ENCODE assay signal across 2 cellular contexts in the genomic region with DNA sequence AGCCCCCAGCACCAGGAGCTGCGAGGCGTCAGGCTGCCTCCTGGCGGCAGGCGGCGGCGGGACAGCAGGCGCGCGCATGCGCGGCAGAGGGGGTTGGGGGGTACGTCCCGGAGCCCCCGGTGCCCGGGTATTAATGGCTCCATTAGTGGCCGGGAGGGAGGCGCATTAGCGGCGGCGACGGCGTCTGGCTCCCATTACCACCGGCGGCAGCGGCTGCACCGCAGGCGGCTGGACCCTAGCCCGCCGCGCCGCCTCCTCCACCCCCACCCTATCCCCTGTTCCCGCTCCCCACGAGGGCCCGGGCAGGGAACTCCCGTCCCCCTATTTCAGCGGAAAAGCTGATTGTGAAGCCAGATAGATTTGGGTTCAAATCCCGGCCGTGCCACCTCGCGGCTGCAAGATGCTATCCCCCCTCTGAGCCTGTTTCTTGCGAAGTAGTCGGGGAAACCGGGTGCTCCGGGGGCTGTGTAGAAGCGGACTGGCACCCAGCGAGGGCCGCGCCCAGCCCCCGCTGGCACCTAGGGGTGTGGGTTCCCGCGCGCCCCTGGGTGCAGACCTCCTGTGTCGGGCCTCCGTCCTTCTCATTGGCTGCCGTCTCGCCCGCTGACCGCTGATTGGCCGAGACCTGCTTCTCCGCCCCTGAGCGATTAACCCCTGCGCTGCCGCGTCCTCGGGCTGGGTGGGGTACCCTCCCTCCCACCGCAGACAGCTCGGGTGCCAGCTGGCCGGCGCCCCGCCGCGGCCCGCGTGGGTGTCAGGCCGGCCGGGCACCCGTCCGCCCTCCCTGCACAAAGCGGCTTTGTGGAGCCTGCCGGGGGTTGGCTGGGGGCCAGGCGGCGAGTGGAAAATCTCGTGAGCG.
TF ChIP-seq lines count a peak whose summit lies in the region.

No MANE protein-coding gene starts in this region.

TF ChIP-seq in HEK293, 187 proteins besides CTCF, POLR2A, EP300 and RAD21 (continues in another document):
- TF ChIP-seq ZNF274 (IDR thresholded peaks at IDR 0.05; ENCODE audit: low read length) = no peak
- no peak; the same call in 1 of the 2 replicates for TF ChIP-seq ZNF274 (tag by site-specific recombination; IDR thresholded peaks at IDR 0.05; ENCODE audit: borderline replicate concordance)
- no peak for TF ChIP-seq ZNF585B (tag by site-specific recombination; IDR thresholded peaks at IDR 0.05)
- no peak for TF ChIP-seq ZNF837 (tag by site-specific recombination; IDR thresholded peaks at IDR 0.05)
- TF ChIP-seq ZNF335 (tag by site-specific recombination; conservative IDR thresholded peaks at IDR 0.05) = peak; percentile 87
- no peak for TF ChIP-seq ZNF132 (tag by site-specific recombination; IDR thresholded peaks at IDR 0.05; ENCODE audit: borderline replicate concordance)
- TF ChIP-seq ZNF211 (tag by site-specific recombination; IDR thresholded peaks at IDR 0.05; ENCODE audit: low read depth) = 0 out of 2 replicates have a peak, but pooled peaks have one; percentile 24
- peak; percentile 88 for TF ChIP-seq ZNF391 (tag by site-specific recombination; IDR thresholded peaks at IDR 0.05; ENCODE audit: borderline replicate concordance, low read depth)
- TF ChIP-seq BCL11A (tag by site-specific recombination; IDR thresholded peaks at IDR 0.05; ENCODE audit: low read depth) = peak; percentile 3; the same call in 1 of the 2 replicates
- TF ChIP-seq ZBTB26 (tag by site-specific recombination; optimal IDR thresholded peaks at IDR 0.05) = peak; percentile 93
- no peak for TF ChIP-seq ZNF155 (tag by site-specific recombination; IDR thresholded peaks at IDR 0.05)
- TF ChIP-seq ZNF423 (tag by site-specific recombination; IDR thresholded peaks at IDR 0.05) = peak; percentile 100
- peak; percentile 65; the same call in 1 of the 2 replicates for TF ChIP-seq ZNF639 (tag by site-specific recombination; IDR thresholded peaks at IDR 0.05)
- TF ChIP-seq ZFP3 (tag by site-specific recombination; IDR thresholded peaks at IDR 0.05; ENCODE audit: low read depth) = no peak
- TF ChIP-seq WT1 (tag by site-specific recombination; IDR thresholded peaks at IDR 0.05) = peak; percentile 69
- TF ChIP-seq KLF17 (tag by site-specific recombination; IDR thresholded peaks at IDR 0.05) = peak; percentile 75
- no peak for TF ChIP-seq ZNF157 (tag by site-specific recombination; IDR thresholded peaks at IDR 0.05)
- peak; percentile 99 for TF ChIP-seq GLIS1 (tag by site-specific recombination; IDR thresholded peaks at IDR 0.05)
- no peak; the same call in 1 of the 2 replicates for TF ChIP-seq ZNF596 (tag by site-specific recombination; IDR thresholded peaks at IDR 0.05)
- TF ChIP-seq, protein P1, sequence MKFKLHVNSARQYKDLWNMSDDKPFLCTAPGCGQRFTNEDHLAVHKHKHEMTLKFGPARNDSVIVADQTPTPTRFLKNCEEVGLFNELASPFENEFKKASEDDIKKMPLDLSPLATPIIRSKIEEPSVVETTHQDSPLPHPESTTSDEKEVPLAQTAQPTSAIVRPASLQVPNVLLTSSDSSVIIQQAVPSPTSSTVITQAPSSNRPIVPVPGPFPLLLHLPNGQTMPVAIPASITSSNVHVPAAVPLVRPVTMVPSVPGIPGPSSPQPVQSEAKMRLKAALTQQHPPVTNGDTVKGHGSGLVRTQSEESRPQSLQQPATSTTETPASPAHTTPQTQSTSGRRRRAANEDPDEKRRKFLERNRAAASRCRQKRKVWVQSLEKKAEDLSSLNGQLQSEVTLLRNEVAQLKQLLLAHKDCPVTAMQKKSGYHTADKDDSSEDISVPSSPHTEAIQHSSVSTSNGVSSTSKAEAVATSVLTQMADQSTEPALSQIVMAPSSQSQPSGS (tag by site-specific recombination; IDR thresholded peaks at IDR 0.05; ENCODE audit: low read depth) = no peak
- peak; percentile 98 for TF ChIP-seq KLF7 (tag by site-specific recombination; IDR thresholded peaks at IDR 0.05; ENCODE audit: borderline replicate concordance)
- peak; percentile 99 for TF ChIP-seq ZIC2 (tag by site-specific recombination; IDR thresholded peaks at IDR 0.05)
- TF ChIP-seq SCRT2 (tag by site-specific recombination; IDR thresholded peaks at IDR 0.05) = no peak
- no peak for TF ChIP-seq ZNF169 (tag by site-specific recombination; IDR thresholded peaks at IDR 0.05)
- peak; percentile 31; the same call in 1 of the 2 replicates for TF ChIP-seq ZFP37 (tag by site-specific recombination; IDR thresholded peaks at IDR 0.05)

TF ChIP-seq in K562, 482 proteins besides CTCF, POLR2A, EP300 and RAD21 (continues in another document):
- no peak for TF ChIP-seq RFX1 (IDR thresholded peaks at IDR 0.05)
- no peak for TF ChIP-seq CREB1 (IDR thresholded peaks at IDR 0.05)
- peak; percentile 58 for TF ChIP-seq CREB1 (CRISPR knock-in tag; IDR thresholded peaks at IDR 0.05)
- TF ChIP-seq, protein P2, sequence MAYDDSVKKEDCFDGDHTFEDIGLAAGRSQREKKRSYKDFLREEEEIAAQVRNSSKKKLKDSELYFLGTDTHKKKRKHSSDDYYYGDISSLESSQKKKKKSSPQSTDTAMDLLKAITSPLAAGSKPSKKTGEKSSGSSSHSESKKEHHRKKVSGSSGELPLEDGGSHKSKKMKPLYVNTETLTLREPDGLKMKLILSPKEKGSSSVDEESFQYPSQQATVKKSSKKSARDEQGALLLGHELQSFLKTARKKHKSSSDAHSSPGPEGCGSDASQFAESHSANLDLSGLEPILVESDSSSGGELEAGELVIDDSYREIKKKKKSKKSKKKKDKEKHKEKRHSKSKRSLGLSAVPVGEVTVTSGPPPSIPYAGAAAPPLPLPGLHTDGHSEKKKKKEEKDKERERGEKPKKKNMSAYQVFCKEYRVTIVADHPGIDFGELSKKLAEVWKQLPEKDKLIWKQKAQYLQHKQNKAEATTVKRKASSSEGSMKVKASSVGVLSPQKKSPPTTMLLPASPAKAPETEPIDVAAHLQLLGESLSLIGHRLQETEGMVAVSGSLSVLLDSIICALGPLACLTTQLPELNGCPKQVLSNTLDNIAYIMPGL (CRISPR knock-in tag; IDR thresholded peaks at IDR 0.05) = no peak
- TF ChIP-seq ZNF586 (CRISPR knock-in tag; conservative IDR thresholded peaks at IDR 0.05) = no peak
- TF ChIP-seq ZNF431 (CRISPR knock-in tag; IDR thresholded peaks at IDR 0.05) = no peak
- TF ChIP-seq TOE1 (IDR thresholded peaks at IDR 0.05; ENCODE audit: borderline replicate concordance) = peak; percentile 62; the same call in 1 of the 2 replicates
- no peak for TF ChIP-seq TOE1 (CRISPR knock-in tag; IDR thresholded peaks at IDR 0.05; ENCODE audit: borderline replicate concordance, low read depth)
- TF ChIP-seq L3MBTL2 (IDR thresholded peaks at IDR 0.05) = 0 out of 2 replicates have a peak, but pooled peaks have one; percentile 26
- TF ChIP-seq, protein P3, sequence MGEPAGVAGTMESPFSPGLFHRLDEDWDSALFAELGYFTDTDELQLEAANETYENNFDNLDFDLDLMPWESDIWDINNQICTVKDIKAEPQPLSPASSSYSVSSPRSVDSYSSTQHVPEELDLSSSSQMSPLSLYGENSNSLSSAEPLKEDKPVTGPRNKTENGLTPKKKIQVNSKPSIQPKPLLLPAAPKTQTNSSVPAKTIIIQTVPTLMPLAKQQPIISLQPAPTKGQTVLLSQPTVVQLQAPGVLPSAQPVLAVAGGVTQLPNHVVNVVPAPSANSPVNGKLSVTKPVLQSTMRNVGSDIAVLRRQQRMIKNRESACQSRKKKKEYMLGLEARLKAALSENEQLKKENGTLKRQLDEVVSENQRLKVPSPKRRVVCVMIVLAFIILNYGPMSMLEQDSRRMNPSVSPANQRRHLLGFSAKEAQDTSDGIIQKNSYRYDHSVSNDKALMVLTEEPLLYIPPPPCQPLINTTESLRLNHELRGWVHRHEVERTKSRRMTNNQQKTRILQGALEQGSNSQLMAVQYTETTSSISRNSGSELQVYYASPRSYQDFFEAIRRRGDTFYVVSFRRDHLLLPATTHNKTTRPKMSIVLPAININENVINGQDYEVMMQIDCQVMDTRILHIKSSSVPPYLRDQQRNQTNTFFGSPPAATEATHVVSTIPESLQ (CRISPR knock-in tag; IDR thresholded peaks at IDR 0.05) = peak; percentile 71; the same call in 1 of the 2 replicates
- TF ChIP-seq ZNF146 (CRISPR knock-in tag; IDR thresholded peaks at IDR 0.05; ENCODE audit: unreplicated experiment) = no peak
- no peak for TF ChIP-seq ZNF717 (CRISPR knock-in tag; IDR thresholded peaks at IDR 0.05)
- TF ChIP-seq KDM5B (IDR thresholded peaks at IDR 0.05; ENCODE audit: insufficient replicate concordance, low read depth, low read length) = no peak
- TF ChIP-seq RBM14 (IDR thresholded peaks at IDR 0.05; ENCODE audit: borderline replicate concordance, insufficient read depth, low read depth, low read length) = no peak
- TF ChIP-seq TBP (optimal IDR thresholded peaks at IDR 0.05; ENCODE audit: low read depth, low read length) = peak; percentile 61
- no peak for TF ChIP-seq ESRRB (CRISPR knock-in tag; IDR thresholded peaks at IDR 0.05; ENCODE audit: borderline replicate concordance)
- no peak for TF ChIP-seq PHTF2 (CRISPR knock-in tag; IDR thresholded peaks at IDR 0.05)
- no peak for TF ChIP-seq E2F3 (CRISPR knock-in tag; IDR thresholded peaks at IDR 0.05)
- no peak for TF ChIP-seq CBFB (CRISPR knock-in tag; IDR thresholded peaks at IDR 0.05)
- no peak for TF ChIP-seq RBM39 (optimal IDR thresholded peaks at IDR 0.05; ENCODE audit: low read depth, low read length)
- no peak for TF ChIP-seq TCF3 (CRISPR knock-in tag; IDR thresholded peaks at IDR 0.05)
- no peak for TF ChIP-seq NR2F6 (CRISPR knock-in tag; IDR thresholded peaks at IDR 0.05)
- peak; percentile 65 for TF ChIP-seq CCNT2 (IDR thresholded peaks at IDR 0.05; ENCODE audit: borderline replicate concordance, extremely low read depth, insufficient read length, low read depth, low read length)
- no peak for TF ChIP-seq ZNF668 (CRISPR knock-in tag; IDR thresholded peaks at IDR 0.05)
- no peak for TF ChIP-seq RFX7 (CRISPR knock-in tag; IDR thresholded peaks at IDR 0.05)
- TF ChIP-seq ZNF282 (CRISPR knock-in tag; IDR thresholded peaks at IDR 0.05) = no peak; the same call in 1 of the 2 replicates
- no peak for TF ChIP-seq RHOXF2B (CRISPR knock-in tag; conservative IDR thresholded peaks at IDR 0.05)
- TF ChIP-seq ZKSCAN3 (CRISPR knock-in tag; IDR thresholded peaks at IDR 0.05) = no peak
- TF ChIP-seq, protein P4, sequence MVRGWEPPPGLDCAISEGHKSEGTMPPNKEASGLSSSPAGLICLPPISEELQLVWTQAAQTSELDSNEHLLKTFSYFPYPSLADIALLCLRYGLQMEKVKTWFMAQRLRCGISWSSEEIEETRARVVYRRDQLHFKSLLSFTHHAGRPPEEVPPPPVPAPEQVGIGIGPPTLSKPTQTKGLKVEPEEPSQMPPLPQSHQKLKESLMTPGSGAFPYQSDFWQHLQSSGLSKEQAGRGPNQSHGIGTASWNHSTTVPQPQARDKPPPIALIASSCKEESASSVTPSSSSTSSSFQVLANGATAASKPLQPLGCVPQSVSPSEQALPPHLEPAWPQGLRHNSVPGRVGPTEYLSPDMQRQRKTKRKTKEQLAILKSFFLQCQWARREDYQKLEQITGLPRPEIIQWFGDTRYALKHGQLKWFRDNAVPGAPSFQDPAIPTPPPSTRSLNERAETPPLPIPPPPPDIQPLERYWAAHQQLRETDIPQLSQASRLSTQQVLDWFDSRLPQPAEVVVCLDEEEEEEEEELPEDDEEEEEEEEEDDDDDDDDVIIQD (CRISPR knock-in tag; IDR thresholded peaks at IDR 0.05) = no peak
- TF ChIP-seq CBFA2T2 (conservative IDR thresholded peaks at IDR 0.05) = no peak
- TF ChIP-seq IRF2 (CRISPR knock-in tag; IDR thresholded peaks at IDR 0.05) = no peak
- no peak for TF ChIP-seq KAT2B (IDR thresholded peaks at IDR 0.05; ENCODE audit: low read depth, low read length)
- no peak; the same call in 1 of the 2 replicates for TF ChIP-seq E2F1 (CRISPR knock-in tag; IDR thresholded peaks at IDR 0.05)
- TF ChIP-seq YBX1 (IDR thresholded peaks at IDR 0.05) = no peak
- TF ChIP-seq SMARCA4 (IDR thresholded peaks at IDR 0.05) = 0 out of 2 replicates have a peak, but pooled peaks have one; percentile 8
- no peak for TF ChIP-seq ZNF311 (CRISPR knock-in tag; IDR thresholded peaks at IDR 0.05)
- TF ChIP-seq FIP1L1 (IDR thresholded peaks at IDR 0.05; ENCODE audit: low read depth, low read length, poor library complexity, severe bottlenecking) = peak; percentile 78
- TF ChIP-seq BCOR (IDR thresholded peaks at IDR 0.05) = no peak
- TF ChIP-seq, protein P5, sequence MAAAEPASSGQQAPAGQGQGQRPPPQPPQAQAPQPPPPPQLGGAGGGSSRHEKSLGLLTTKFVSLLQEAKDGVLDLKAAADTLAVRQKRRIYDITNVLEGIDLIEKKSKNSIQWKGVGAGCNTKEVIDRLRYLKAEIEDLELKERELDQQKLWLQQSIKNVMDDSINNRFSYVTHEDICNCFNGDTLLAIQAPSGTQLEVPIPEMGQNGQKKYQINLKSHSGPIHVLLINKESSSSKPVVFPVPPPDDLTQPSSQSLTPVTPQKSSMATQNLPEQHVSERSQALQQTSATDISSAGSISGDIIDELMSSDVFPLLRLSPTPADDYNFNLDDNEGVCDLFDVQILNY (CRISPR knock-in tag; IDR thresholded peaks at IDR 0.05) = no peak
- TF ChIP-seq XRCC3 (IDR thresholded peaks at IDR 0.05) = no peak
- TF ChIP-seq ZFP1 (CRISPR knock-in tag; IDR thresholded peaks at IDR 0.05) = no peak
- TF ChIP-seq C11orf30 (IDR thresholded peaks at IDR 0.05; ENCODE audit: low read depth) = no peak
- no peak for TF ChIP-seq ZNF75A (CRISPR knock-in tag; IDR thresholded peaks at IDR 0.05)
- no peak for TF ChIP-seq NFE2L1 (tag; IDR thresholded peaks at IDR 0.05; ENCODE audit: borderline replicate concordance, low read depth)
- no peak for TF ChIP-seq FOXA3 (CRISPR knock-in tag; conservative IDR thresholded peaks at IDR 0.05 in 1 of 2, IDR thresholded peaks at IDR 0.05 in 1 of 2)
- TF ChIP-seq ZNF274 (IDR thresholded peaks at IDR 0.05; ENCODE audit: borderline replicate concordance, low read depth, low read length) = no peak
- TF ChIP-seq, protein P6, sequence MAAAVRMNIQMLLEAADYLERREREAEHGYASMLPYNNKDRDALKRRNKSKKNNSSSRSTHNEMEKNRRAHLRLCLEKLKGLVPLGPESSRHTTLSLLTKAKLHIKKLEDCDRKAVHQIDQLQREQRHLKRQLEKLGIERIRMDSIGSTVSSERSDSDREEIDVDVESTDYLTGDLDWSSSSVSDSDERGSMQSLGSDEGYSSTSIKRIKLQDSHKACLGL (CRISPR knock-in tag; IDR thresholded peaks at IDR 0.05; ENCODE audit: borderline replicate concordance, poor library complexity, severe bottlenecking) = no peak
